ENCODE assay signal across 8 cellular contexts in genomic region chr11:59810189-59810910, GRCh38. TPM values are rescaled to one million over a fixed set of nuclear protein-coding genes. Genes with fewer than 3 reads are reported as not detected.
DNase-seq lines count a peak whose midpoint lies in the region; ATAC-seq and TF ChIP-seq lines count a peak whose summit lies in the region.

Gene MRPL16 (minus strand): TSS chr11:59810778. CDS start chr11:59810658, 120 bp downstream.

- peak; percentile 81 for DNase-seq in HFFc6
- DNase-seq in NAMALWA (ENCODE audit: low spot score), result peak; percentile 92
- peak; percentile 87 for DNase-seq in SK-N-DZ (ENCODE audit: low spot score)
- DNase-seq in activated naive CD4-positive, alpha-beta T cell treated with anti-CD3 and anti-CD28 coated beads, Interleukin-2, amount 10 ng/mL, durations not matched to agents 7 days and 5 days, result peak; percentile 94
- DNase-seq in glomerular endothelial cell (ENCODE audit: extremely low read depth, low read depth, low spot score), result no peak
- DNase-seq in omental fat pad (ENCODE audit: low spot score), result peak; percentile 49
- DNase-seq in testis, result peak; percentile 91

- intact Hi-C loops in testis (cut with DNase I; ENCODE audit: low total_unique reads), result no loop called here

- H3K4me3 ChIP-seq in GM08714 (ENCODE audit: low read length) (peak within 1 kb of the TSS; percentile 94), testis (peak within 1 kb of the TSS; percentile 84 to 92)

- ATAC-seq in omental fat pad (ENCODE audit: low FRiP score), result peak; percentile 99

- H3K9me3 ChIP-seq in testis, result no peaks in the 10 kb centered on the region

- TF ChIP-seq CTCF in HFFc6 (IDR thresholded peaks at IDR 0.05) (peak; percentile 43; the same call in 1 of the 2 replicates), omental fat pad (IDR thresholded peaks at IDR 0.05) (no peak), testis (IDR thresholded peaks at IDR 0.05) (no peak)

- peaks cover 4% of the 10 kb centered on the region for H3K4me1 ChIP-seq in testis

- peaks cover 13% of the 10 kb centered on the region for H3K36me3 Mint-ChIP-seq in HFFc6 (ENCODE audit: low read depth)
- peaks cover 28% of the 10 kb centered on the region for H3K36me3 Mint-ChIP-seq in activated naive CD4-positive, alpha-beta T cell treated with anti-CD3 and anti-CD28 coated beads, Interleukin-2, amount 10 ng/mL, durations not matched to agents 7 days and 5 days

- CTCF ChIA-PET in activated naive CD4-positive, alpha-beta T cell treated with anti-CD3 and anti-CD28 coated beads, Interleukin-2, amount 10 ng/mL, durations not matched to agents 7 days and 5 days (lab: Charles Lee), result interaction anchor here (0.6 to 7.2 kb wide), 5 partner anchors 9 to 109 kb away, joined by 3 to 34 read pairs (median 3); partner anchors contain the start of gene STX3

- no peaks in the 10 kb centered on the region for H3K27me3 ChIP-seq in testis

- WGBS in testis, 2 donors, result 1% methylated on average over 25 to 54 of the region's 54 CpGs

- peak within 1 kb of the TSS; percentile 85 to 88 for H3K27ac ChIP-seq in testis

- no peaks in the 10 kb centered on the region for H3K9me3 Mint-ChIP-seq in HFFc6
- peaks cover 4% of the 10 kb centered on the region for H3K9me3 Mint-ChIP-seq in activated naive CD4-positive, alpha-beta T cell treated with anti-CD3 and anti-CD28 coated beads, Interleukin-2, amount 10 ng/mL, durations not matched to agents 7 days and 5 days

- peaks cover 6% of the 10 kb centered on the region; the same call in 1 of the 2 replicates for H3K27me3 Mint-ChIP-seq in HFFc6 (ENCODE audit: insufficient read depth)
- no peaks in the 10 kb centered on the region for H3K27me3 Mint-ChIP-seq in activated naive CD4-positive, alpha-beta T cell treated with anti-CD3 and anti-CD28 coated beads, Interleukin-2, amount 10 ng/mL, durations not matched to agents 7 days and 5 days

- peak within 1 kb of the TSS; percentile 83 for H3K27ac Mint-ChIP-seq in HFFc6
- peak within 1 kb of the TSS; percentile 95 for H3K27ac Mint-ChIP-seq in activated naive CD4-positive, alpha-beta T cell treated with anti-CD3 and anti-CD28 coated beads, Interleukin-2, amount 10 ng/mL, durations not matched to agents 7 days and 5 days

- no peaks in the 10 kb centered on the region for H3K36me3 ChIP-seq in testis (ENCODE audit: low read depth, missing control alignments)

- H3K4me1 Mint-ChIP-seq in HFFc6 (ENCODE audit: low read depth), result peaks cover 26% of the 10 kb centered on the region
- H3K4me1 Mint-ChIP-seq in activated naive CD4-positive, alpha-beta T cell treated with anti-CD3 and anti-CD28 coated beads, Interleukin-2, amount 10 ng/mL, durations not matched to agents 7 days and 5 days, result peaks cover 53% of the 10 kb centered on the region

- peak within 1 kb of the TSS; percentile 97 for H3K4me3 Mint-ChIP-seq in HFFc6
- H3K4me3 Mint-ChIP-seq in activated naive CD4-positive, alpha-beta T cell treated with anti-CD3 and anti-CD28 coated beads, Interleukin-2, amount 10 ng/mL, durations not matched to agents 7 days and 5 days, result peak within 1 kb of the TSS; percentile 93

- no peak for TF ChIP-seq POLR2A in testis (IDR thresholded peaks at IDR 0.05)

RNA-seq across cellular contexts. Expression of gene MRPL16, which starts in this region (rescaled TPM):
- total RNA-seq in HFFc6 (2021; fragmentation: NEBNext Ultra II Directional; extraction: Animal tissue kit (Norgen Biotek cat#: 25700)), result 10 to 100 TPM; 45.7 to 51.0 (median 48.6) TPM
- 42.8 and 56.6 TPM in 2 replicates for polyA plus RNA-seq in SK-N-DZ (2014; cell fraction: cytosol; rRNA removed)
- 31.6 and 32.3 TPM in 2 replicates for polyA plus RNA-seq in SK-N-DZ (2014; cell fraction: nucleus; rRNA removed)
- total RNA-seq in glomerular endothelial cell (44.8 and 51.2 TPM in 2 replicates), omental fat pad (10 to 100 TPM; 28.1 to 50.9 (median 38.3) TPM), testis (100 to 1,000 TPM in 1 of 2 donors, 10 to 100 TPM in 1; 87.9 to 103 TPM)
- polyA plus RNA-seq in testis (ENCODE audit: insufficient read depth, low read depth, low replicate concordance), result 65.8 TPM
